Comparison of ENCODE assay signal across 33 cellular contexts in the genomic region with DNA sequence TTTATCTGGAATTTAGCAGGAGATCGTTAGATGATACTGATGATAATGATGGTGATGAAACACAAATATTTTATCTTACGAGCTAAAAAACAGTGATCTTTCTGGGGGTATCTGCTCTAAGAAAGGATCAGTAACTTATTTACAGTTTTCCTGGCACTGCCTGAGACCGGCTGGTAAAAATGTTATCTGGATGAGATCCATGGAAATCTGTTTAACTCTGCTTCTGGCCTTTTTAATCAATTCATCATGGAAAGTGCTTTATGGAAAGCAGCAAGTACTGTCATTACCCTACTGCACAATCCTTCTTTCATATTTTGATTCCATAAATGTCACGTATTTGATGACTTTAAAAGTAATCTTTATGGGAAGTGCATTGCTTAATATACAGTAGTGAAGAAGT.
DNase-seq lines count a peak whose midpoint lies in the region; ATAC-seq and TF ChIP-seq lines count a peak whose summit lies in the region.
"Had no signal": no experiment of that assay in that cellular context is flagged by ENCODE, and none has a peak within 500 bp of the region (broad histone marks: within the 10 kb centered on the region; RNA-seq: fewer than 3 reads in every experiment).

No MANE protein-coding gene starts in this region.

- no peaks in the 10 kb centered on the region for H3K36me3 ChIP-seq in SK-N-SH (replicated peaks in 1 of 2; ENCODE audit: control insufficient read depth in 1 of 2, insufficient read depth in 2 of 2, low read length in 1 of 2)
- H3K36me3 ChIP-seq: BE2C; BLaER1; BLaER1 treated with 17β-estradiol and CSF1 and Interleukin-3, amounts not matched to agents 10 nM and 100 nM had no signal

- TF ChIP-seq EP300 in SK-N-SH (IDR thresholded peaks at IDR 0.05; ENCODE audit: borderline replicate concordance in 1 of 2, low read depth in 1 of 2, low read length in 1 of 2): peak in 1 of 2 experiments; percentile 99; a peak in 2 of 4 replicates

- no peak overlapping the region for H3K9ac ChIP-seq in SK-N-SH
- H3K9ac ChIP-seq: BLaER1; BLaER1 treated with 17β-estradiol and CSF1 and Interleukin-3, amounts not matched to agents 10 nM and 100 nM had no signal

- no peak for TF ChIP-seq CTCF in SK-N-SH (IDR thresholded peaks at IDR 0.05)

- H3K36me3 Mint-ChIP-seq in activated T-helper 1 cell treated with anti-CD3 and anti-CD28 coated beads, Interleukin-12 subunit alpha, Interleukin-12 subunit beta, Interleukin-2, Interleukin-4 antibody, amounts not matched to agents 30 ng/mL and 10 ng/mL and 1 ng/mL, durations not matched to agents 14 hours and 24 hours and 36 hours (ENCODE audit: low read depth): no peaks in the 10 kb centered on the region
- H3K36me3 Mint-ChIP-seq: CD14-positive monocyte; CD4-positive, alpha-beta memory T cell; CD4-positive, CD25-positive, alpha-beta regulatory T cell; CD8-positive, alpha-beta memory T cell; CD8-positive, alpha-beta T cell had no signal

- DNase-seq in SK-N-DZ (ENCODE audit: low spot score) (peak; percentile 69), SK-N-SH (peak; percentile 38), DMS 273 (lab: John Stamatoyannopoulos, UW; ENCODE audit: unreplicated experiment) (no peak)
- DNase-seq in activated T-helper 1 cell treated with anti-CD3 and anti-CD28 coated beads, Interleukin-12 subunit alpha, Interleukin-12 subunit beta, Interleukin-2, Interleukin-4 antibody, amounts not matched to agents 30 ng/mL and 10 ng/mL and 1 ng/mL, durations not matched to agents 14 hours and 24 hours and 36 hours (ENCODE audit: low spot score): no peak
- DNase-seq: 8988T; ACHN; AML-193; BE2C; C1 segment of cervical spinal cord; Caco-2; Calu3; CD4-positive, alpha-beta memory T cell; CD4-positive, alpha-beta T cell; CD4-positive, CD25-positive, alpha-beta regulatory T cell; CD8-positive, alpha-beta memory T cell; CD8-positive, alpha-beta T cell; COR-L47; DMS 273 treated with DMSO at 0.1 percent for 48 hours; DMS153; DMS53; DMS79; DMS79 treated with DMSO at 0.1 percent for 48 hours; DND-41; EL had no signal

- H3F3A ChIP-seq in SK-N-SH (replicated peaks; ENCODE audit: insufficient read depth): no peaks in the 10 kb centered on the region

- no peak overlapping the region for H3K4me3 Mint-ChIP-seq in activated T-helper 1 cell treated with anti-CD3 and anti-CD28 coated beads, Interleukin-12 subunit alpha, Interleukin-12 subunit beta, Interleukin-2, Interleukin-4 antibody, amounts not matched to agents 30 ng/mL and 10 ng/mL and 1 ng/mL, durations not matched to agents 14 hours and 24 hours and 36 hours
- H3K4me3 Mint-ChIP-seq: B cell; CD14-positive monocyte; CD4-positive, alpha-beta memory T cell; CD4-positive, alpha-beta T cell; CD4-positive, CD25-positive, alpha-beta regulatory T cell; CD8-positive, alpha-beta memory T cell; CD8-positive, alpha-beta T cell had no signal

- H3K27ac Mint-ChIP-seq in activated T-helper 1 cell treated with anti-CD3 and anti-CD28 coated beads, Interleukin-12 subunit alpha, Interleukin-12 subunit beta, Interleukin-2, Interleukin-4 antibody, amounts not matched to agents 30 ng/mL and 10 ng/mL and 1 ng/mL, durations not matched to agents 14 hours and 24 hours and 36 hours: no peak overlapping the region
- H3K27ac Mint-ChIP-seq: B cell; CD4-positive, alpha-beta memory T cell; CD4-positive, alpha-beta T cell; CD4-positive, CD25-positive, alpha-beta regulatory T cell; CD8-positive, alpha-beta memory T cell; CD8-positive, alpha-beta T cell had no signal

- no peak overlapping the region for H3K4me2 ChIP-seq in SK-N-SH
- H3K4me2 ChIP-seq: A549; BLaER1; BLaER1 treated with 17β-estradiol and CSF1 and Interleukin-3, amounts not matched to agents 10 nM and 100 nM had no signal

- no peaks in the 10 kb centered on the region for H4K20me1 ChIP-seq in SK-N-SH (ENCODE audit: insufficient read depth)
- H4K20me1 ChIP-seq: BLaER1; BLaER1 treated with 17β-estradiol and CSF1 and Interleukin-3, amounts not matched to agents 10 nM and 100 nM had no signal

- peaks cover 0 to 11% of the 10 kb centered on the region in 2 experiments; a peak in 2 of 4 replicates for H3K4me1 ChIP-seq in SK-N-SH (ENCODE audit: control insufficient read depth in 1 of 2, insufficient read depth in 2 of 2, low read depth in 1 of 2, low read length in 1 of 2)
- H3K4me1 ChIP-seq: A549, BE2C, Caco-2 had no signal

- intact Hi-C loops in activated T-helper 1 cell treated with anti-CD3 and anti-CD28 coated beads, Interleukin-12 subunit alpha, Interleukin-12 subunit beta, Interleukin-2, Interleukin-4 antibody, amounts not matched to agents 30 ng/mL and 10 ng/mL and 1 ng/mL, durations not matched to agents 14 hours and 24 hours and 36 hours (cut with micrococcal nuclease): no loop called here

- no peaks in the 10 kb centered on the region for H3K27me3 ChIP-seq in SK-N-SH (ENCODE audit: insufficient read depth)
- H3K27me3 ChIP-seq: BE2C; BLaER1; BLaER1 treated with 17β-estradiol and CSF1 and Interleukin-3, amounts not matched to agents 10 nM and 100 nM had no signal

- H2AFZ ChIP-seq in SK-N-SH (ENCODE audit: low read depth): no peak overlapping the region

- CTCF ChIA-PET in SK-N-SH (lab: Yijun Ruan, JAX): interaction anchor here (0.9 to 2.9 kb wide), 6 partner anchors 13 to 683 kb away, joined by 3 to 10 read pairs (median 4); no protein-coding TSS in a partner anchor

- H3K27ac ChIP-seq in SK-N-SH (ENCODE audit: low read depth in 2 of 2, low read length in 1 of 2): peak overlapping the region in 1 of 2 experiments; percentile 97; a peak in 2 of 4 replicates
- H3K27ac ChIP-seq: 22Rv1; A549; BLaER1; BLaER1 treated with 17β-estradiol and CSF1 and Interleukin-3, amounts not matched to agents 10 nM and 100 nM; C4-2B had no signal

- H3K9me3 Mint-ChIP-seq in activated T-helper 1 cell treated with anti-CD3 and anti-CD28 coated beads, Interleukin-12 subunit alpha, Interleukin-12 subunit beta, Interleukin-2, Interleukin-4 antibody, amounts not matched to agents 30 ng/mL and 10 ng/mL and 1 ng/mL, durations not matched to agents 14 hours and 24 hours and 36 hours: peaks cover 11% of the 10 kb centered on the region
- H3K9me3 Mint-ChIP-seq: CD14-positive monocyte had no signal

- no peaks in the 10 kb centered on the region for H3K79me2 ChIP-seq in SK-N-SH (ENCODE audit: insufficient read depth)

- no peaks in the 10 kb centered on the region for H3K4me1 Mint-ChIP-seq in activated T-helper 1 cell treated with anti-CD3 and anti-CD28 coated beads, Interleukin-12 subunit alpha, Interleukin-12 subunit beta, Interleukin-2, Interleukin-4 antibody, amounts not matched to agents 30 ng/mL and 10 ng/mL and 1 ng/mL, durations not matched to agents 14 hours and 24 hours and 36 hours (ENCODE audit: low read depth)
- H3K4me1 Mint-ChIP-seq: B cell; CD14-positive monocyte; CD4-positive, alpha-beta memory T cell; CD4-positive, CD25-positive, alpha-beta regulatory T cell; CD8-positive, alpha-beta memory T cell had no signal

- 18% methylated on average over 4 of the region's 4 CpGs for WGBS in SK-N-SH (ENCODE audit: low lambda C conversion rate)

- no peak for ATAC-seq in SK-N-SH treated with all-trans-retinoic acid at 6 μM for 48 hours
- ATAC-seq in HG03039 (IDR thresholded peaks at IDR 0.05; ENCODE audit: unreplicated experiment): no peak
- ATAC-seq: A549; CD8-positive, alpha-beta T cell had no signal

- H3K27me3 Mint-ChIP-seq in activated T-helper 1 cell treated with anti-CD3 and anti-CD28 coated beads, Interleukin-12 subunit alpha, Interleukin-12 subunit beta, Interleukin-2, Interleukin-4 antibody, amounts not matched to agents 30 ng/mL and 10 ng/mL and 1 ng/mL, durations not matched to agents 14 hours and 24 hours and 36 hours (ENCODE audit: insufficient read depth): no peaks in the 10 kb centered on the region
- H3K27me3 Mint-ChIP-seq: B cell; CD4-positive, alpha-beta memory T cell; CD4-positive, alpha-beta T cell; CD4-positive, CD25-positive, alpha-beta regulatory T cell had no signal

- no peak overlapping the region for H3K4me3 ChIP-seq in SK-N-SH (ENCODE audit: low read depth in 2 of 2, low read length in 1 of 2)
- H3K4me3 ChIP-seq: A549; BLaER1; BLaER1 treated with 17β-estradiol and CSF1 and Interleukin-3, amounts not matched to agents 10 nM and 100 nM had no signal

- no peaks in the 10 kb centered on the region for H3K9me2 ChIP-seq in SK-N-SH

- POLR2A ChIA-PET in SK-N-SH (lab: Yijun Ruan, JAX): interaction anchor here (1.5 to 1.9 kb wide), 2 partner anchors 13 to 42 kb away, joined by 6 to 12 read pairs; no protein-coding TSS in a partner anchor

- H3K9me3 ChIP-seq in SK-N-SH: no peaks in the 10 kb centered on the region
- H3K9me3 ChIP-seq: A549, BE2C, Caco-2 had no signal

- TF ChIP-seq RAD21 in SK-N-SH (IDR thresholded peaks at IDR 0.05; ENCODE audit: low read length): peak; percentile 31

TF ChIP-seq in SK-N-SH, 30 proteins besides CTCF, POLR2A, EP300 and RAD21 (continues in another document):
- TF ChIP-seq ZBTB33 (IDR thresholded peaks at IDR 0.05; ENCODE audit: borderline replicate concordance, low read depth): no peak

TF ChIP-seq in SK-N-SH treated with all-trans-retinoic acid at 6 μM for 48 hours, 23 proteins besides CTCF, POLR2A, EP300 and RAD21 (continues in another document):
- TF ChIP-seq, protein P1, sequence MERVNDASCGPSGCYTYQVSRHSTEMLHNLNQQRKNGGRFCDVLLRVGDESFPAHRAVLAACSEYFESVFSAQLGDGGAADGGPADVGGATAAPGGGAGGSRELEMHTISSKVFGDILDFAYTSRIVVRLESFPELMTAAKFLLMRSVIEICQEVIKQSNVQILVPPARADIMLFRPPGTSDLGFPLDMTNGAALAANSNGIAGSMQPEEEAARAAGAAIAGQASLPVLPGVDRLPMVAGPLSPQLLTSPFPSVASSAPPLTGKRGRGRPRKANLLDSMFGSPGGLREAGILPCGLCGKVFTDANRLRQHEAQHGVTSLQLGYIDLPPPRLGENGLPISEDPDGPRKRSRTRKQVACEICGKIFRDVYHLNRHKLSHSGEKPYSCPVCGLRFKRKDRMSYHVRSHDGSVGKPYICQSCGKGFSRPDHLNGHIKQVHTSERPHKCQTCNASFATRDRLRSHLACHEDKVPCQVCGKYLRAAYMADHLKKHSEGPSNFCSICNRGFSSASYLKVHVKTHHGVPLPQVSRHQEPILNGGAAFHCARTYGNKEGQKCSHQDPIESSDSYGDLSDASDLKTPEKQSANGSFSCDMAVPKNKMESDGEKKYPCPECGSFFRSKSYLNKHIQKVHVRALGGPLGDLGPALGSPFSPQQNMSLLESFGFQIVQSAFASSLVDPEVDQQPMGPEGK (CRISPR knock-in tag; IDR thresholded peaks at IDR 0.05; ENCODE audit: borderline replicate concordance): no peak
- TF ChIP-seq ISL1 (CRISPR knock-in tag; IDR thresholded peaks at IDR 0.05): peak; percentile 67; the same call in 1 of the 2 replicates

Comparison
In these comparisons a context has a peak if more than half of its experiments do, and no peak if none do; other contexts are left out.
1. DNase-seq: peak in SK-N-DZ (single experiment) and SK-N-SH (single experiment); none in DMS 273 (single experiment) and activated T-helper 1 cell treated with anti-CD3 and anti-CD28 coated beads, Interleukin-12 subunit alpha, Interleukin-12 subunit beta, Interleukin-2, Interleukin-4 antibody, amounts not matched to agents 30 ng/mL and 10 ng/mL and 1 ng/mL, durations not matched to agents 14 hours and 24 hours and 36 hours (single experiment).